ENCODE assay signal across 8 cellular contexts in the genomic region with DNA sequence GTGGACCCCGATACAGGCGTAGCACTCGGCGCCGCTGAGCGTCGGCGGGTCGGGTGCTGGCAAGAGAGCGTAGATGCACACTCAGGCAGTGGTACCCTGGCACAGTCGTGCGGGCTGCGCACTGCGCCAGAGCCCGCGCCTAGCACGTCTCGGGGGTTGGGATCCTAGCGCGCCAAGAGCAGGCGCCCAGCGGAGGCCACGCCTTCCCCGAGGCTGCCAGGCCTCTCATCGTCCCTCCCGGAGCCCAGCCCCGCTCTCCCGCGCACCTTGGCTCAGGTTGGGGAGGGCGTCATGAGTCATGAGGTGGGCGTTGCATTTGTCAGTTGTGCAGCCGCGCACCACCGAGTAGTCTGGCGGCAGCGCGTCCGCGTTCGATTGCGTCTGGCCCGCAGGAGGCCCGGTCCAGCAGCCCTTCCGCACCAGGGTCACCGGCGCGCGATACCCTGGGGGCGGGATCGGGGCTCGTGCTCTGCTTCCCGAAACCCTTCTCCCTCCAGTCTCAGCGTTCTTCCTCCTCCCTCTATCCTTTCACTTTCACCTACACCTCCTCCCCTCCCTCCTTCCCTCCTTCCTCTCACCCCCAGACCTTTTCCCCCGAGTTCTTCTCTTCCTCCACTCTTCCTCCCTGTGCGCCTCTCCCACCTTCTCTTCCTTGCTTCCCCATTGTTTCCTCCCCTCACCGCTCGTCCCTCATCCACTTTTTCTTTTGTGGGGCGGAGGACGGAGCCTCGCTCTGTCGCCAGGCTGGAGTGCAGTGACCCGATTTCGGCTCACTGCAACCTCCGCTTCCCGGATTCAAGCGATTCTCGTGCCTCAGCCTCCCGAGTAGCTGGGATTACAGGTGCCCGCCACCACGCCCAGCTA. TPM values are rescaled to one million over a fixed set of nuclear protein-coding genes. Genes with fewer than 3 reads are reported as not detected.
A peak's percentile ranks its signal among the peaks of the same experiment; 100 is the strongest.
DNase-seq lines count a peak whose midpoint lies in the region; ATAC-seq and TF ChIP-seq lines count a peak whose summit lies in the region.

No MANE protein-coding gene starts in this region.

- peaks cover 0 to 1% of the 10 kb centered on the region in 2 donors for H3K9me3 ChIP-seq in lung (ENCODE audit: control insufficient read depth in 2 of 2, insufficient read depth in 1 of 2, low read length in 1 of 2)

- H3K4me1 ChIP-seq in lung (ENCODE audit: control insufficient read depth in 2 of 2, insufficient read depth in 2 of 2, low read length in 2 of 2) = peaks cover 0 to 10% of the 10 kb centered on the region in 2 donors

- ATAC-seq in lung (ENCODE audit: insufficient read depth, low FRiP score) = peak; percentile 59
- no peak for ATAC-seq in HG02840 (IDR thresholded peaks at IDR 0.05; ENCODE audit: low FRiP score, unreplicated experiment)

- 17 to 18% methylated on average over 64 to 70 of the region's 70 CpGs for WGBS in lung, 2 donors

- H3K4me3 ChIP-seq in lung = peak overlapping the region; percentile 47

- H3K36me3 ChIP-seq in lung (ENCODE audit: control insufficient read depth in 2 of 2, insufficient read depth in 2 of 2, low read length in 2 of 2) = no peaks in the 10 kb centered on the region

- peak; percentile 22 for DNase-seq in AG08396 (ENCODE audit: low spot score)
- peak; percentile 84 for DNase-seq in LoVo (ENCODE audit: low spot score)
- peak; percentile 46 to 54 for DNase-seq in activated CD4-positive, alpha-beta T cell treated with anti-CD3 and anti-CD28 coated beads for 24 hours (ENCODE audit: low read depth in 2 of 2)
- DNase-seq in cerebellum (ENCODE audit: low spot score) = peak; percentile 35
- peak; percentile 59 for DNase-seq in lung (ENCODE audit: low spot score)
- DNase-seq in stimulated activated CD8-positive, alpha-beta memory T cell treated with anti-CD3 and anti-CD28 coated beads, Interleukin-15, amount 100 ng/mL, for 1 hour (ENCODE audit: low read depth) = peak; percentile 30
- DNase-seq in mesenteric fat pad (ENCODE audit: low spot score) = no peak

- no peaks in the 10 kb centered on the region for H3K27me3 ChIP-seq in lung (ENCODE audit: control insufficient read depth, insufficient read depth)

- no peak for TF ChIP-seq CTCF in lung (IDR thresholded peaks at IDR 0.05; ENCODE audit: control extremely low read depth, extremely low read depth)

- H3K27ac ChIP-seq in lung (ENCODE audit: low read depth in 1 of 2, low read length in 1 of 2) = no peak overlapping the region

RNA-seq across cellular contexts. Expression of gene LYPD5, which starts 3.5 kb away (rescaled TPM):
- total RNA-seq in cerebellum (2.6 TPM), lung (1 to 10 TPM in 1 of 2 donors, under 1 TPM in 1; 0.51 to 8.1 TPM), mesenteric fat pad (2.0 TPM)
- 1 to 10 TPM; 2.4 to 3.3 TPM for polyA plus RNA-seq in lung

RNA-seq across cellular contexts. Expression of gene KCNN4, which starts 18.0 kb away (rescaled TPM):
- total RNA-seq in cerebellum (0.36 TPM), lung (10 to 100 TPM in 1 of 2 donors, 1 to 10 TPM in 1; 2.4 to 13.5 TPM), mesenteric fat pad (3.1 TPM)
- 10 to 100 TPM; 11.9 to 31.7 TPM for polyA plus RNA-seq in lung

RNA-seq across cellular contexts. Expression of gene ZNF283, which starts 28.3 kb away (rescaled TPM):
- 50.4 TPM for total RNA-seq in cerebellum
- 10 to 100 TPM in 1 of 2 donors, 1 to 10 TPM in 1; 6.1 to 34.2 TPM for total RNA-seq in lung
- polyA plus RNA-seq in lung = 1 to 10 TPM; 1.6 to 2.5 TPM
- 8.2 TPM for total RNA-seq in mesenteric fat pad

RNA-seq across cellular contexts. Expression of gene SMG9, which starts 44.0 kb away (rescaled TPM):
- total RNA-seq in cerebellum = 17.1 TPM
- 10 to 100 TPM; 23.5 to 55.9 TPM for total RNA-seq in lung
- 10 to 100 TPM; 29.0 to 30.2 TPM for polyA plus RNA-seq in lung
- total RNA-seq in mesenteric fat pad = 21.1 TPM
